ENCODE assay signal across 1 cellular context in genomic region chr17:16217002-16217635, GRCh38.
TF ChIP-seq lines count a peak whose summit lies in the region.

Gene PIGL, plus strand, starts transcription at chr17:16217210. Its CDS starts 17 bp downstream, at chr17:16217227.

TF ChIP-seq in A549, 52 proteins besides CTCF, POLR2A, EP300 and RAD21 (continued from another document):
- TF ChIP-seq, protein P1, sequence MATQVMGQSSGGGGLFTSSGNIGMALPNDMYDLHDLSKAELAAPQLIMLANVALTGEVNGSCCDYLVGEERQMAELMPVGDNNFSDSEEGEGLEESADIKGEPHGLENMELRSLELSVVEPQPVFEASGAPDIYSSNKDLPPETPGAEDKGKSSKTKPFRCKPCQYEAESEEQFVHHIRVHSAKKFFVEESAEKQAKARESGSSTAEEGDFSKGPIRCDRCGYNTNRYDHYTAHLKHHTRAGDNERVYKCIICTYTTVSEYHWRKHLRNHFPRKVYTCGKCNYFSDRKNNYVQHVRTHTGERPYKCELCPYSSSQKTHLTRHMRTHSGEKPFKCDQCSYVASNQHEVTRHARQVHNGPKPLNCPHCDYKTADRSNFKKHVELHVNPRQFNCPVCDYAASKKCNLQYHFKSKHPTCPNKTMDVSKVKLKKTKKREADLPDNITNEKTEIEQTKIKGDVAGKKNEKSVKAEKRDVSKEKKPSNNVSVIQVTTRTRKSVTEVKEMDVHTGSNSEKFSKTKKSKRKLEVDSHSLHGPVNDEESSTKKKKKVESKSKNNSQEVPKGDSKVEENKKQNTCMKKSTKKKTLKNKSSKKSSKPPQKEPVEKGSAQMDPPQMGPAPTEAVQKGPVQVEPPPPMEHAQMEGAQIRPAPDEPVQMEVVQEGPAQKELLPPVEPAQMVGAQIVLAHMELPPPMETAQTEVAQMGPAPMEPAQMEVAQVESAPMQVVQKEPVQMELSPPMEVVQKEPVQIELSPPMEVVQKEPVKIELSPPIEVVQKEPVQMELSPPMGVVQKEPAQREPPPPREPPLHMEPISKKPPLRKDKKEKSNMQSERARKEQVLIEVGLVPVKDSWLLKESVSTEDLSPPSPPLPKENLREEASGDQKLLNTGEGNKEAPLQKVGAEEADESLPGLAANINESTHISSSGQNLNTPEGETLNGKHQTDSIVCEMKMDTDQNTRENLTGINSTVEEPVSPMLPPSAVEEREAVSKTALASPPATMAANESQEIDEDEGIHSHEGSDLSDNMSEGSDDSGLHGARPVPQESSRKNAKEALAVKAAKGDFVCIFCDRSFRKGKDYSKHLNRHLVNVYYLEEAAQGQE (IDR thresholded peaks at IDR 0.05): no peak
- TF ChIP-seq HOXA7 (CRISPR knock-in tag; IDR thresholded peaks at IDR 0.05): no peak
- TF ChIP-seq, protein P2, sequence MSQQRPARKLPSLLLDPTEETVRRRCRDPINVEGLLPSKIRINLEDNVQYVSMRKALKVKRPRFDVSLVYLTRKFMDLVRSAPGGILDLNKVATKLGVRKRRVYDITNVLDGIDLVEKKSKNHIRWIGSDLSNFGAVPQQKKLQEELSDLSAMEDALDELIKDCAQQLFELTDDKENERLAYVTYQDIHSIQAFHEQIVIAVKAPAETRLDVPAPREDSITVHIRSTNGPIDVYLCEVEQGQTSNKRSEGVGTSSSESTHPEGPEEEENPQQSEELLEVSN (IDR thresholded peaks at IDR 0.05; ENCODE audit: borderline replicate concordance, low read depth): peak; percentile 71; the same call in 1 of the 2 replicates
- no peak; the same call in 1 of the 2 replicates for TF ChIP-seq ZC3H11A (IDR thresholded peaks at IDR 0.05)
- no peak for TF ChIP-seq FOSL2 (IDR thresholded peaks at IDR 0.05)
- peak; percentile 36; the same call in 1 of the 2 replicates for TF ChIP-seq FOSL2 (CRISPR knock-in tag; IDR thresholded peaks at IDR 0.05)
- no peak for TF ChIP-seq NPAS2 (CRISPR knock-in tag; IDR thresholded peaks at IDR 0.05; ENCODE audit: borderline replicate concordance)
- peak; percentile 35; the same call in 1 of the 2 replicates for TF ChIP-seq TP53 (CRISPR knock-in tag; IDR thresholded peaks at IDR 0.05)
- TF ChIP-seq, protein P3, sequence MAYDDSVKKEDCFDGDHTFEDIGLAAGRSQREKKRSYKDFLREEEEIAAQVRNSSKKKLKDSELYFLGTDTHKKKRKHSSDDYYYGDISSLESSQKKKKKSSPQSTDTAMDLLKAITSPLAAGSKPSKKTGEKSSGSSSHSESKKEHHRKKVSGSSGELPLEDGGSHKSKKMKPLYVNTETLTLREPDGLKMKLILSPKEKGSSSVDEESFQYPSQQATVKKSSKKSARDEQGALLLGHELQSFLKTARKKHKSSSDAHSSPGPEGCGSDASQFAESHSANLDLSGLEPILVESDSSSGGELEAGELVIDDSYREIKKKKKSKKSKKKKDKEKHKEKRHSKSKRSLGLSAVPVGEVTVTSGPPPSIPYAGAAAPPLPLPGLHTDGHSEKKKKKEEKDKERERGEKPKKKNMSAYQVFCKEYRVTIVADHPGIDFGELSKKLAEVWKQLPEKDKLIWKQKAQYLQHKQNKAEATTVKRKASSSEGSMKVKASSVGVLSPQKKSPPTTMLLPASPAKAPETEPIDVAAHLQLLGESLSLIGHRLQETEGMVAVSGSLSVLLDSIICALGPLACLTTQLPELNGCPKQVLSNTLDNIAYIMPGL (CRISPR knock-in tag; IDR thresholded peaks at IDR 0.05; ENCODE audit: borderline replicate concordance): no peak; the same call in 1 of the 2 replicates
- TF ChIP-seq, protein P4, sequence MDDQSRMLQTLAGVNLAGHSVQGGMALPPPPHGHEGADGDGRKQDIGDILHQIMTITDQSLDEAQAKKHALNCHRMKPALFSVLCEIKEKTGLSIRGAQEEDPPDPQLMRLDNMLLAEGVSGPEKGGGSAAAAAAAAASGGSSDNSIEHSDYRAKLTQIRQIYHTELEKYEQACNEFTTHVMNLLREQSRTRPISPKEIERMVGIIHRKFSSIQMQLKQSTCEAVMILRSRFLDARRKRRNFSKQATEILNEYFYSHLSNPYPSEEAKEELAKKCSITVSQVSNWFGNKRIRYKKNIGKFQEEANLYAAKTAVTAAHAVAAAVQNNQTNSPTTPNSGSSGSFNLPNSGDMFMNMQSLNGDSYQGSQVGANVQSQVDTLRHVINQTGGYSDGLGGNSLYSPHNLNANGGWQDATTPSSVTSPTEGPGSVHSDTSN (IDR thresholded peaks at IDR 0.05): peak; percentile 66; the same call in 1 of the 2 replicates
TF ChIP-seq in A549: peak in this region for 22.
